ENCODE assay signal across 16 cellular contexts in the genomic region with DNA sequence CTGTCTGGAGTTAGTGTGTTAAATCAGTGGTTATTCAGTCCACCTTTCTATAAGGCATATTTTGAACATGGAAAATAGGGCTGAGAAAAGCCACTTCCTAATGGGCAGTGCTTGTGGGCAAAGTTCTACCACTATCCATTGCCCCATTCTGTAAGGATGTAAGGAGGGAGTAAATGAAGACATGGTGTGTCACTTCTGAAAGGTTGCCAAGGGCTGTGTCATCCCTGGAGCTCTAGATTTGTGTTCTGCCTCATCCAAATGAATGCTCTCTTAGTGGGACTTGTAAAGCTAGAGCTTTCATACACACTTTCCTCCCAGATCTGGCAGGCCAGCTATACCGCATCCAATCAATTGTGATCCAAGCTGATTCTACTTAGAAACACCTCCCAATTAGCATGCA.
DNase-seq lines count a peak whose midpoint lies in the region; ATAC-seq and TF ChIP-seq lines count a peak whose summit lies in the region.
"Had no signal": no experiment of that assay in that cellular context is flagged by ENCODE, and none has a peak within 500 bp of the region (broad histone marks: within the 10 kb centered on the region; RNA-seq: fewer than 3 reads in every experiment).

No MANE protein-coding gene starts in this region.

- no peak for TF ChIP-seq CTCF in HFFc6 (IDR thresholded peaks at IDR 0.05)
- no peak for TF ChIP-seq CTCF in fibroblast of the aortic adventitia (IDR thresholded peaks at IDR 0.05; ENCODE audit: insufficient read depth, low read length)

- no peak overlapping the region for H3K4me3 Mint-ChIP-seq in HFFc6
- H3K4me3 Mint-ChIP-seq: naive B cell, T-helper 17 cell had no signal

- no peaks in the 10 kb centered on the region for H3K27me3 Mint-ChIP-seq in HFFc6 (ENCODE audit: insufficient read depth)
- H3K27me3 Mint-ChIP-seq: naive B cell, T-helper 17 cell had no signal

- no peak overlapping the region for H3K4me3 ChIP-seq in fibroblast of the aortic adventitia (ENCODE audit: low read depth, low read length)
- H3K4me3 ChIP-seq: esophagus muscularis mucosa, K562 had no signal

- no peaks in the 10 kb centered on the region for H3K9me3 Mint-ChIP-seq in HFFc6

- H3K4me1 Mint-ChIP-seq in HFFc6 (ENCODE audit: low read depth): peaks cover 50% of the 10 kb centered on the region
- H3K4me1 Mint-ChIP-seq: T-helper 17 cell had no signal

- in situ Hi-C loops in SK-MEL-5 (cut with HindIII; ENCODE audit: low pct_unique_long_range_greater_than_20kb, low sequenced_read_pairs): no loop called here

- peak overlapping the region; percentile 57 for H3K27ac Mint-ChIP-seq in HFFc6
- H3K27ac Mint-ChIP-seq: T-helper 17 cell had no signal

- H3K36me3 Mint-ChIP-seq in HFFc6 (ENCODE audit: low read depth): no peaks in the 10 kb centered on the region
- H3K36me3 Mint-ChIP-seq: naive B cell had no signal

- no peak for ATAC-seq in HG03159 (IDR thresholded peaks at IDR 0.05; ENCODE audit: unreplicated experiment)
- ATAC-seq: K562, right cardiac atrium, T-helper 17 cell had no signal

- DNase-seq in HFFc6: peak; percentile 89
- DNase-seq in SK-MEL-5 (ENCODE audit: low read depth, low spot score): peak; percentile 9
- peak; percentile 69 for DNase-seq in fibroblast of the aortic adventitia (ENCODE audit: low read depth)
- peak; percentile 92 for DNase-seq in stromal cell of bone marrow (ENCODE audit: low read depth)
- DNase-seq in SIG-M5 treated with dmso at 0.1 percent for 504 hours (lab: John Stamatoyannopoulos, UW; ENCODE audit: unreplicated experiment): no peak
- DNase-seq in activated CD4-positive, alpha-beta T cell treated with anti-CD3 and anti-CD28 coated beads for 48 hours: no peak
- DNase-seq: activated naive CD4-positive, alpha-beta T cell; DMS 273 treated with DMSO at 0.1 percent for 48 hours; kidney; naive B cell; NCI-H2081 treated with DMSO at 0.1 percent for 48 hours; right cardiac atrium; T-helper 17 cell had no signal

Comparison
In these comparisons a context has a peak if more than half of its experiments do, and no peak if none do; other contexts are left out.
1. DNase-seq: peak in HFFc6 (single experiment), SK-MEL-5 (single experiment), fibroblast of the aortic adventitia (single experiment) and stromal cell of bone marrow (single experiment); none in SIG-M5 treated with dmso at 0.1 percent for 504 hours (single experiment) and activated CD4-positive, alpha-beta T cell treated with anti-CD3 and anti-CD28 coated beads for 48 hours (single experiment).